8 cellular contexts compared by ENCODE assay signal in genomic region chr1:55239548-55239947, GRCh38.
"Had no signal": no experiment of that assay in that cellular context is flagged by ENCODE, and none has a peak within 500 bp of the region (broad histone marks: within the 10 kb centered on the region; RNA-seq: fewer than 3 reads in every experiment).

No MANE protein-coding gene starts in this region.

- FAIRE-seq: G401.6, GM12878, GM12891, GM12892, GM18507, GM19239 had no signal

- DNase-seq: GDM1, GF-D8 had no signal

- ATAC-seq: GM12878 had no signal

- H3K4me3 ChIP-seq: GM12878 had no signal
